1 cellular context compared by ENCODE assay signal in genomic region chr20:62752671-62753501, GRCh38.
TF ChIP-seq lines count a peak whose summit lies in the region.

No MANE protein-coding gene starts in this region.

TF ChIP-seq in HepG2, 621 proteins besides CTCF, POLR2A, EP300 and RAD21 (continued from another document and continues in another):
- no peak for TF ChIP-seq ZBTB26 (CRISPR knock-in tag; IDR thresholded peaks at IDR 0.05; ENCODE audit: borderline replicate concordance)
- no peak for TF ChIP-seq ZNF101 (CRISPR knock-in tag; IDR thresholded peaks at IDR 0.05; ENCODE audit: borderline replicate concordance, low read depth)
- TF ChIP-seq HNF4A (CRISPR knock-in tag; IDR thresholded peaks at IDR 0.05) = peak; percentile 70
- no peak for TF ChIP-seq HNF4G (IDR thresholded peaks at IDR 0.05; ENCODE audit: borderline replicate concordance, low read depth, low read length)
- peak; percentile 34; the same call in 1 of the 2 replicates for TF ChIP-seq HNF4G (CRISPR knock-in tag; IDR thresholded peaks at IDR 0.05; ENCODE audit: borderline replicate concordance, low read depth)
- no peak for TF ChIP-seq FIP1L1 (IDR thresholded peaks at IDR 0.05; ENCODE audit: borderline replicate concordance, insufficient read depth, low read depth, low read length)
- no peak for TF ChIP-seq ZNF205 (CRISPR knock-in tag; IDR thresholded peaks at IDR 0.05)
- no peak for TF ChIP-seq ZBED4 (CRISPR knock-in tag; IDR thresholded peaks at IDR 0.05; ENCODE audit: borderline replicate concordance)
- TF ChIP-seq ZNF441 (CRISPR knock-in tag; IDR thresholded peaks at IDR 0.05; ENCODE audit: borderline replicate concordance) = peak; percentile 89; the same call in 1 of the 2 replicates
- no peak for TF ChIP-seq HMG20A (CRISPR knock-in tag; IDR thresholded peaks at IDR 0.05; ENCODE audit: borderline replicate concordance)
- peak; percentile 38 for TF ChIP-seq XRCC5 (optimal IDR thresholded peaks at IDR 0.05; ENCODE audit: low read length)
- no peak for TF ChIP-seq ZNF646 (CRISPR knock-in tag; IDR thresholded peaks at IDR 0.05)
- TF ChIP-seq ZHX2 (IDR thresholded peaks at IDR 0.05; ENCODE audit: low read depth) = no peak
- TF ChIP-seq ZHX2 (CRISPR knock-in tag; IDR thresholded peaks at IDR 0.05; ENCODE audit: borderline replicate concordance) = no peak
- peak; percentile 53 for TF ChIP-seq PATZ1 (CRISPR knock-in tag; IDR thresholded peaks at IDR 0.05)
- no peak for TF ChIP-seq ATAD3A (CRISPR knock-in tag; IDR thresholded peaks at IDR 0.05)
- TF ChIP-seq ZNF337 (CRISPR knock-in tag; IDR thresholded peaks at IDR 0.05; ENCODE audit: borderline replicate concordance, low read depth) = no peak
- TF ChIP-seq SMAD1 (CRISPR knock-in tag; IDR thresholded peaks at IDR 0.05; ENCODE audit: borderline replicate concordance, low read depth) = 0 out of 2 replicates have a peak, but pooled peaks have one; percentile 39
- TF ChIP-seq ZNF333 (CRISPR knock-in tag; IDR thresholded peaks at IDR 0.05; ENCODE audit: borderline replicate concordance) = 0 out of 2 replicates have a peak, but pooled peaks have one; percentile 51
- TF ChIP-seq ZNF629 (CRISPR knock-in tag; conservative IDR thresholded peaks at IDR 0.05) = 0 out of 2 replicates have a peak, but pooled peaks have one; percentile 4
- no peak for TF ChIP-seq ZSCAN21 (CRISPR knock-in tag; IDR thresholded peaks at IDR 0.05; ENCODE audit: borderline replicate concordance)
- TF ChIP-seq ZBTB10 (CRISPR knock-in tag; IDR thresholded peaks at IDR 0.05; ENCODE audit: borderline replicate concordance) = no peak
- no peak for TF ChIP-seq IKZF5 (CRISPR knock-in tag; IDR thresholded peaks at IDR 0.05)
- no peak for TF ChIP-seq ZNF331 (CRISPR knock-in tag; IDR thresholded peaks at IDR 0.05)
- no peak for TF ChIP-seq ZNF704 (CRISPR knock-in tag; IDR thresholded peaks at IDR 0.05; ENCODE audit: borderline replicate concordance)
- no peak for TF ChIP-seq ZNF264 (CRISPR knock-in tag; IDR thresholded peaks at IDR 0.05)
- TF ChIP-seq RFX5 (IDR thresholded peaks at IDR 0.05; ENCODE audit: low read depth, low read length) = no peak
